In the genomic region with DNA sequence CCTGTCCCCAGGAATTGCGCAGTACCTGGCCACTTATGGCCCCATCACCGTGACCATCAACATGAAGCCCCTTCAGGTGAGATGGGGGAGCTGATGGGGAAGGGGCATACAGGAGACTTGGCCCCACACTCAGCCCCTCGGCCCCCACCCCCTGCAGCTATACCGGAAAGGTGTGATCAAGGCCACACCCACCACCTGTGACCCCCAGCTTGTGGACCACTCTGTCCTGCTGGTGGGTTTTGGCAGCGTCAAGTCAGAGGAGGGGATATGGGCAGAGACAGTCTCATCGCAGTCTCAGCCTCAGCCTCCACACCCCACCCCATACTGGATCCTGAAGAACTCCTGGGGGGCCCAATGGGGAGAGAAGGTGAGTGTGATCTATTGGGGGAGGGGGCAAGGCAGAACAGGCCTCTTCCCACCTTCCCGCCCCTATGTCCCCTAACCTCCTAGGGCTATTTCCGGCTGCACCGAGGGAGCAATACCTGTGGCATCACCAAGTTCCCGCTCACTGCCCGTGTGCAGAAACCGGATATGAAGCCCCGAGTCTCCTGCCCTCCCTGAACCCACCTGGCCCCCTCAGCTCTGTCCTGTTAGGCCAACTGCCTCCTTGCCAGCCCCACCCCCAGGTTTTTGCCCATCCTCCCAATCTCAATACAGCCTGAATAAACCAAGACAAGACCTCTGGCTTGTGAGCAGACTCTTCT, we compare ENCODE assay signal across 23 cellular contexts. TPM values are rescaled to one million over a fixed set of nuclear protein-coding genes. Genes with fewer than 3 reads are reported as not detected.
"Had no signal": no experiment of that assay in that cellular context is flagged by ENCODE, and none has a peak within 500 bp of the region (broad histone marks: within the 10 kb centered on the region; RNA-seq: fewer than 3 reads in every experiment).

No MANE protein-coding gene starts in this region.

- H3K4me2 ChIP-seq: hepatocyte, smooth muscle cell had no signal

- H2AFZ ChIP-seq: hepatocyte had no signal

- H3K27ac Mint-ChIP-seq: activated naive CD4-positive, alpha-beta T cell treated with anti-CD3 and anti-CD28 coated beads for 36 hours; T-helper 2 cell treated with Interferon-gamma antibody and Interleukin-4, amounts not matched to agents 5 μg/mL and 100 μg/mL, for 36 hours had no signal

- H3K27me3 Mint-ChIP-seq: activated CD4-positive, alpha-beta T cell treated with anti-CD3 and anti-CD28 coated beads, Interleukin-2, amount 10 ng/mL, durations not matched to agents 7 days and 5 days had no signal

- FAIRE-seq: endothelial cell of umbilical vein, TTC549 had no signal

- ATAC-seq: esophagus mucosa; sciatic nerve; SK-N-SH treated with all-trans-retinoic acid at 6 μM for 48 hours; stimulated activated naive CD8-positive, alpha-beta T cell treated with anti-CD3 and anti-CD28 coated beads, Interleukin-15, Interleukin-2, amounts not matched to agents 100 U/mL and 50 U/mL, for 24 hours had no signal

- H3K27ac ChIP-seq: brain microvascular endothelial cell, hepatocyte, WERI-Rb-1 had no signal

- H3K27me3 ChIP-seq: brain microvascular endothelial cell, hepatocyte had no signal

- DNase-seq: activated CD4-positive, alpha-beta T cell treated with anti-CD3 and anti-CD28 coated beads, Interleukin-2, amount 10 ng/mL, durations not matched to agents 7 days and 5 days; activated CD4-positive, CD25-positive, alpha-beta regulatory T cell treated with anti-CD3 and anti-CD28 coated beads, Interleukin-2, amount 50 U/mL, for 72 hours; activated CD8-positive, alpha-beta memory T cell treated with anti-CD3 and anti-CD28 coated beads, Interleukin-2, amount 50 U/mL, for 48 hours; activated naive CD4-positive, alpha-beta T cell treated with anti-CD3 and anti-CD28 coated beads for 36 hours; activated T-cell treated with anti-CD3 and anti-CD28 coated beads, Interleukin-2, amount 50 U/mL, for 48 hours; brain microvascular endothelial cell; caudate nucleus; effector memory CD4-positive, alpha-beta T cell; foreskin melanocyte; glutamatergic neuron; mesenchymal stem cell; stimulated activated CD4-positive, alpha-beta T cell treated with anti-CD3 and anti-CD28 coated beads, Interleukin-4, amount 100 ng/mL, for 1 hour; stimulated activated naive CD8-positive, alpha-beta T cell treated with anti-CD3 and anti-CD28 coated beads, Interleukin-15, Interleukin-2, amounts not matched to agents 100 U/mL and 50 U/mL, for 24 hours; WERI-Rb-1 had no signal

- H3K9me3 Mint-ChIP-seq: activated CD4-positive, alpha-beta T cell treated with anti-CD3 and anti-CD28 coated beads, Interleukin-2, amount 10 ng/mL, durations not matched to agents 7 days and 5 days; activated naive CD4-positive, alpha-beta T cell treated with anti-CD3 and anti-CD28 coated beads for 36 hours; neural crest cell; T-helper 2 cell treated with Interferon-gamma antibody and Interleukin-4, amounts not matched to agents 5 μg/mL and 100 μg/mL, for 36 hours had no signal

- H3K4me3 Mint-ChIP-seq: activated CD4-positive, alpha-beta T cell treated with anti-CD3 and anti-CD28 coated beads, Interleukin-2, amount 10 ng/mL, durations not matched to agents 7 days and 5 days; activated naive CD4-positive, alpha-beta T cell treated with anti-CD3 and anti-CD28 coated beads for 36 hours; T-helper 2 cell treated with Interferon-gamma antibody and Interleukin-4, amounts not matched to agents 5 μg/mL and 100 μg/mL, for 36 hours had no signal

- H3K4me3 ChIP-seq: hepatocyte, smooth muscle cell had no signal

RNA-seq across cellular contexts. Expression of gene CTSW, which starts 3.6 kb away (rescaled TPM):
- total RNA-seq: endothelial cell of umbilical vein, esophagus mucosa, hepatocyte, neural crest cell, smooth muscle cell had no signal
